8 cellular contexts compared by ENCODE assay signal in genomic region chr18:13216732-13217465, GRCh38. TPM values are rescaled to one million over a fixed set of nuclear protein-coding genes. Genes with fewer than 3 reads are reported as not detected.
DNase-seq lines count a peak whose midpoint lies in the region; ATAC-seq and TF ChIP-seq lines count a peak whose summit lies in the region.

No MANE protein-coding gene starts in this region.

- WGBS in body of pancreas, 2 donors: 3 to 11% methylated on average over 10 to 41 of the region's 59 CpGs

- H3K4me3 Mint-ChIP-seq in Calu3 (ENCODE audit: low read depth, unreplicated experiment): peak overlapping the region; percentile 13

- H3K36me3 Mint-ChIP-seq in Calu3 (ENCODE audit: insufficient read depth, unreplicated experiment): peaks cover 6% of the 10 kb centered on the region

- no TSS peak for BruUV-seq in Calu3 (replicated peaks; lab: Mats Ljungman, UMichigan)

- TF ChIP-seq CTCF in Calu3 (IDR thresholded peaks at IDR 0.05; ENCODE audit: unreplicated experiment): no peak
- TF ChIP-seq CTCF in body of pancreas (IDR thresholded peaks at IDR 0.05): peak in 3 of 7 experiments; percentile 22 to 40 (median 39)

- H3K9ac ChIP-seq in Karpas-422 (ENCODE audit: low read length): no peak overlapping the region

- H3K27ac ChIP-seq in body of pancreas (peak overlapping the region in 2 of 4 donors; percentile 73 to 79), Karpas-422 (ENCODE audit: low read length) (no peak overlapping the region)

- H3K9me3 Mint-ChIP-seq in Calu3 (ENCODE audit: low read depth, unreplicated experiment): no peaks in the 10 kb centered on the region

- no peak for TF ChIP-seq POLR2A in body of pancreas (IDR thresholded peaks at IDR 0.05)

- peak; percentile 23 for DNase-seq in Calu3
- DNase-seq in T follicular helper cell (ENCODE audit: low read depth): peak; percentile 26
- DNase-seq in body of pancreas: peak; percentile 27 to 52 (median 31)
- DNase-seq in left lobe of liver (ENCODE audit: low spot score): peak; percentile 64
- DNase-seq in stimulated activated CD4-positive, alpha-beta T cell treated with anti-CD3 and anti-CD28 coated beads, TNF-alpha, amount 100 ng/mL, for 1 hour (ENCODE audit: low read depth in 3 of 3, low spot score in 1 of 3): peak in 2 of 3 donors; percentile 30 to 39
- DNase-seq in NCI-H2029 treated with DMSO at 0.1 percent for 48 hours (lab: John Stamatoyannopoulos, UW): no peak
- no peak for DNase-seq in Karpas-422

- CTCF ChIA-PET in Calu3 (lab: Charles Lee): interaction anchor here (1.2 kb wide), 1 partner anchor 314 kb away, joined by 5 read pairs; no protein-coding TSS in a partner anchor

- ATAC-seq in HG02588 (IDR thresholded peaks at IDR 0.05; ENCODE audit: unreplicated experiment): peak; percentile 42
- ATAC-seq in body of pancreas: peak; percentile 69
- ATAC-seq in left lobe of liver: peak; percentile 58

- no peaks in the 10 kb centered on the region for H3K9me2 ChIP-seq in Karpas-422 (replicated peaks; ENCODE audit: insufficient read depth, low read length)

- intact Hi-C loops in Calu3 (cut with micrococcal nuclease; ENCODE audit: unreplicated experiment): loop anchor here (2.0 to 10.0 kb wide), 4 partner anchors 58 to 584 kb away; no protein-coding TSS in a partner anchor
- intact Hi-C loops in body of pancreas (cut with DNase I): no loop called here

- no peaks in the 10 kb centered on the region for H3K4me1 Mint-ChIP-seq in Calu3 (ENCODE audit: low read depth, unreplicated experiment)

- no peak overlapping the region for H3K27ac Mint-ChIP-seq in Calu3 (ENCODE audit: unreplicated experiment)

- H3K4me1 ChIP-seq in body of pancreas (peaks cover 45% of the 10 kb centered on the region), Karpas-422 (ENCODE audit: low read length) (no peaks in the 10 kb centered on the region)

- no peaks in the 10 kb centered on the region for H3K27me3 ChIP-seq in body of pancreas
- no peaks in the 10 kb centered on the region for H3K27me3 ChIP-seq in Karpas-422 (ENCODE audit: low read length)

- no peak overlapping the region for H3K4me2 ChIP-seq in Karpas-422 (ENCODE audit: low read depth, low read length, poor library complexity, severe bottlenecking)

- no peak overlapping the region for H2AFZ ChIP-seq in Karpas-422 (ENCODE audit: low read length)

- H4K20me1 ChIP-seq in Karpas-422 (ENCODE audit: insufficient read depth, low read depth, low read length): no peaks in the 10 kb centered on the region

- H3K36me3 ChIP-seq in body of pancreas (replicated peaks in 1 of 2; ENCODE audit: insufficient read depth in 1 of 2, low read depth in 2 of 2): no peaks in the 10 kb centered on the region
- no peaks in the 10 kb centered on the region for H3K36me3 ChIP-seq in Karpas-422 (ENCODE audit: insufficient read depth, low read length)

- H3K4me3 ChIP-seq in body of pancreas (peak overlapping the region in 1 of 2 donors; percentile 45), Karpas-422 (ENCODE audit: low read length) (no peak overlapping the region)

- H3K27me3 Mint-ChIP-seq in Calu3 (ENCODE audit: unreplicated experiment): peaks cover 91% of the 10 kb centered on the region

- H3K9me3 ChIP-seq in body of pancreas (no peaks in the 10 kb centered on the region), Karpas-422 (ENCODE audit: low read length) (no peaks in the 10 kb centered on the region)

- no peaks in the 10 kb centered on the region for H3K79me2 ChIP-seq in Karpas-422 (ENCODE audit: low read length)

RNA-seq across cellular contexts. Expression of gene LDLRAD4, which starts 1.7 kb away (rescaled TPM):
- total RNA-seq in Calu3 (2022): 0.44 and 0.50 TPM in 2 replicates
- total RNA-seq in body of pancreas: 10 to 100 TPM in 1 of 2 donors, 1 to 10 TPM in 1; 8.6 to 35.9 TPM
- 41.9 TPM for total RNA-seq in left lobe of liver
- 204 and 269 TPM in 2 replicates for total RNA-seq in Karpas-422 (2014; rRNA removed; shearing (Covaris generic); ENCODE audit: low replicate concordance)

Comparison
In these comparisons a context has a peak if more than half of its experiments do, and no peak if none do; other contexts are left out.
1. DNase-seq: peak in Calu3 (single experiment), T follicular helper cell (single experiment), body of pancreas (4 of 4), left lobe of liver (single experiment) and stimulated activated CD4-positive, alpha-beta T cell treated with anti-CD3 and anti-CD28 coated beads, TNF-alpha, amount 100 ng/mL, for 1 hour (2 of 3); none in NCI-H2029 treated with DMSO at 0.1 percent for 48 hours (single experiment) and Karpas-422 (single experiment).
2. Peak in every context shown above with its lines, with median percentiles within 50 percentile points of each other: ATAC-seq.